Comparison of ENCODE assay signal across 7 cellular contexts in the genomic region with DNA sequence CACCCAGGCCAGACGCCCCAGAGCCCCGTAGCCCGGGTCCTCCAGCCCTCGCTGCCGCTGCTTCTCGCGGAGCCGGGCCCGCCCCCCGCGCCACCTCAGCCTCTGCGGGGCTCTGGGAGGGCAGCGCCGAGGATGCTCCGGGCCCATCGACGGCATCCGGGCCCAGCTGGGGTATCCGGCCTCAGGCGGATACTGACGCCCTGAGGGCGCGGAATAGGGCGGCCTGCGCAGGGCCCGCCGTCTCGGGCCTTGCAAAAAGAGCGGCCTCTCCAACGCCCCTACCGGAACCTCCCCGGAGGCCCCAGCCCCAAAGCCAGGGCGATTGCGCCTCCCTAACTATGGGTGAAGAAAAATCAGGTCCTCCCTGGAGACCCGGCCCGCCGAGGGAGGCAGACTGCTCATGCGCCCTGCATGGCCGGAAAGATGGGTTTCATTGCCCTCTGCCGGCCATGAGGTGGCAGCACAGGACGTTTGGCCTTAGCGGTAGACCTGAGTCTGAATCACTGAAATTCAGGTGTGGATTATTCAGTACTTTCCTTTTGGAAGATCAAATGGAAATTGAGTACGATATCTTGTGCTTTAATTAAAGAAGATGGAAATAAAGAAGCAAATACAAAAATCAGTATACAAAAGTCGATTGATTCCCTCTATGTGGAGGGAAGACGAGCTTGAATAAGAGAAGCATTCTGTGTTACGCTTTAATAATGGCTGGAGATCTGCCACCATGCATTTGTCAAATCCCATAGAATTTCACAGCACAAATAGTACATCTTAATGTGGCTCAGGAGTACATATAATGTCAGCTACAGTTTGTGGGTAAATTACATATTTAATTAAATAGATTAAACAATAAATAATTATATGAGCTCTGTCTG. TPM values are rescaled to one million over a fixed set of nuclear protein-coding genes. Genes with fewer than 3 reads are reported as not detected.
DNase-seq lines count a peak whose midpoint lies in the region; ATAC-seq, FAIRE-seq and TF ChIP-seq lines count a peak whose summit lies in the region.
"Not testable (repeated sequence)": the region's sequence is repeated elsewhere in the genome, so short reads cannot be mapped to it uniquely, and the experiment has no call there.

No MANE protein-coding gene starts in this region.

- FAIRE-seq in endometrium (lab: Jason Lieb, UNC) = peak; percentile 33

- H3K4me1 ChIP-seq in right lobe of liver, spleen: not testable (repeated sequence)

- not testable (repeated sequence) for H3K27ac ChIP-seq in right lobe of liver
- peak overlapping the region; percentile 58 to 86 (median 72) for H3K27ac ChIP-seq in spleen

- DNase-seq in GM12865 (ENCODE audit: low read depth) = peak; percentile 80
- DNase-seq in NCI-H1092 treated with DMSO at 0.1 percent for 48 hours (lab: John Stamatoyannopoulos, UW) = peak; percentile 82
- DNase-seq in SK-N-DZ (ENCODE audit: low spot score) = peak; percentile 81
- peak; percentile 69 for DNase-seq in activated T-helper 1 cell treated with Interleukin-2 at 50 U/mL for 16 hours (ENCODE audit: low read depth)
- DNase-seq in right lobe of liver = peak; percentile 80 to 84 (median 80)
- peak; percentile 94 for DNase-seq in spleen

- 17% methylated on average over 12 of the region's 46 CpGs for WGBS in right lobe of liver (ENCODE audit: insufficient coverage, low coverage, low lambda C conversion rate, missing lambda C conversion rate)
- 4 to 11% (median 5%) methylated on average over 18 to 46 of the region's 46 CpGs for WGBS in spleen, 5 donors

- ATAC-seq in right lobe of liver = peak; percentile 56 to 64 (median 64)

- H3K4me3 ChIP-seq in GM12865 (ENCODE audit: low read depth, low read length) = peak overlapping the region; percentile 57
- peak overlapping the region; percentile 20 to 45 (median 44) for H3K4me3 ChIP-seq in right lobe of liver
- peak overlapping the region; percentile 25 to 71 (median 42) for H3K4me3 ChIP-seq in spleen

- TF ChIP-seq CTCF in GM12865 (IDR thresholded peaks at IDR 0.05; ENCODE audit: insufficient read depth, low read depth, low read length, missing control alignments) (peak; percentile 65), right lobe of liver (IDR thresholded peaks at IDR 0.05) (peak; percentile 71 to 81 (median 74)), spleen (IDR thresholded peaks at IDR 0.05 in 8 of 11, conservative IDR thresholded peaks at IDR 0.05 in 3 of 11) (peak; percentile 71 to 92 (median 85))

- intact Hi-C loops in right lobe of liver (cut with DNase I); spleen (cut with DNase I; ENCODE audit: low total_unique reads): not testable (repeated sequence)

- H3K9me3 ChIP-seq in right lobe of liver, spleen: not testable (repeated sequence)

- H3K27me3 ChIP-seq in right lobe of liver; spleen (replicated peaks in 1 of 7): not testable (repeated sequence)

- TF ChIP-seq POLR2A in right lobe of liver (IDR thresholded peaks at IDR 0.05); spleen (IDR thresholded peaks at IDR 0.05): not testable (repeated sequence)

- H3K36me3 ChIP-seq in right lobe of liver, spleen: not testable (repeated sequence)

RNA-seq across cellular contexts. Expression of a gene that starts 19.3 kb away (rescaled TPM):
- not detected in 2 replicates for polyA plus RNA-seq in SK-N-DZ (2014; cell fraction: cytosol; rRNA removed)
- not detected in 2 replicates for polyA plus RNA-seq in SK-N-DZ (2014; cell fraction: nucleus; rRNA removed)
- total RNA-seq in right lobe of liver (not detected), spleen (not detected)
- not detected for polyA plus RNA-seq in spleen
